Comparison of ENCODE assay signal across 12 cellular contexts in genomic region chr16:67181346-67181745, GRCh38. TPM values are rescaled to one million over a fixed set of nuclear protein-coding genes. Genes with fewer than 3 reads are reported as not detected.
DNase-seq lines count a peak whose midpoint lies in the region; ATAC-seq and TF ChIP-seq lines count a peak whose summit lies in the region.
"Had no signal": no experiment of that assay in that cellular context is flagged by ENCODE, and none has a peak within 500 bp of the region (broad histone marks: within the 10 kb centered on the region; RNA-seq: fewer than 3 reads in every experiment).

No MANE protein-coding gene starts in this region.

- H3K4me3 Mint-ChIP-seq in activated T-cell treated with anti-CD3 and anti-CD28 coated beads, Interleukin-2, amount 50 U/mL, for 4 hours, result no peak overlapping the region

- no peak overlapping the region for H3K4me3 ChIP-seq in AG09309 (ENCODE audit: control insufficient read depth, low read depth, low read length)
- H3K4me3 ChIP-seq in IMR-90 (ENCODE audit: insufficient read depth, low read depth, low read length), result no peak overlapping the region
- H3K4me3 ChIP-seq: thyroid gland had no signal

- peak overlapping the region; percentile 7 for H3K14ac ChIP-seq in IMR-90 (replicated peaks; ENCODE audit: low read depth, low read length)

- peak overlapping the region; percentile 75 for H3K4ac ChIP-seq in IMR-90 (ENCODE audit: low read depth, low read length)

- peaks cover 2% of the 10 kb centered on the region; the same call in 1 of the 2 replicates for H3K36me3 ChIP-seq in IMR-90 (ENCODE audit: control insufficient read depth, insufficient read depth, low read length)
- H3K36me3 ChIP-seq: thyroid gland had no signal

- H4K91ac ChIP-seq in IMR-90 (ENCODE audit: insufficient read depth, low read depth, low read length), result peak overlapping the region; percentile 49

- peaks cover 33% of the 10 kb centered on the region for H4K20me1 ChIP-seq in IMR-90 (ENCODE audit: insufficient read depth, low read length)

- H2BK15ac ChIP-seq in IMR-90 (ENCODE audit: low read depth, low read length), result 0 out of 3 replicates have a peak overlapping the region, but pooled peaks have one; percentile 21

- peaks cover 25 to 42% of the 10 kb centered on the region in 2 experiments for H3K79me1 ChIP-seq in IMR-90 (ENCODE audit: low read depth in 1 of 2, low read length in 2 of 2)

- peak; percentile 52 for DNase-seq in AG09309 (ENCODE audit: low read depth)
- peak; percentile 92 for DNase-seq in IMR-90
- DNase-seq in dedifferentiated amniotic fluid mesenchymal stem cell (ENCODE audit: extremely low spot score), result peak; percentile 72
- DNase-seq in omental fat pad (ENCODE audit: low spot score), result no peak
- DNase-seq in HT-29 (ENCODE audit: low spot score), result no peak
- no peak for DNase-seq in activated T-cell treated with anti-CD3 and anti-CD28 coated beads, Interleukin-2, amount 50 U/mL, for 4 hours
- no peak for DNase-seq in activated CD4-positive, alpha-beta T cell treated with anti-CD3 and anti-CD28 coated beads for 4 hours
- DNase-seq in NCI-H1105 treated with DMSO at 0.1 percent for 48 hours (lab: John Stamatoyannopoulos, UW), result no peak
- DNase-seq: effector CD4-positive, alpha-beta T cell; NCI-H526; nucleus accumbens; thyroid gland had no signal

- peak overlapping the region; percentile 89 for H2AK5ac ChIP-seq in IMR-90 (ENCODE audit: low read depth, low read length)

- H3K27ac ChIP-seq in IMR-90 (ENCODE audit: insufficient read depth, low read length), result peak overlapping the region; percentile 41; the same call in 1 of the 2 replicates
- H3K27ac ChIP-seq: thyroid gland had no signal

- H2AK9ac ChIP-seq in IMR-90 (replicated peaks; ENCODE audit: low read depth, low read length, poor library complexity), result peak overlapping the region; percentile 83

- H3K23ac ChIP-seq in IMR-90 (ENCODE audit: low read depth, low read length), result no peak overlapping the region

- peak overlapping the region; percentile 38; the same call in 1 of the 2 replicates for H2BK120ac ChIP-seq in IMR-90 (ENCODE audit: low read depth, low read length)

- H2BK5ac ChIP-seq in IMR-90 (ENCODE audit: low read depth, low read length, poor library complexity, severe bottlenecking), result peak overlapping the region; percentile 58

- CTCF ChIA-PET in IMR-90 (lab: Yijun Ruan, JAX), result interaction anchor here (0.6 kb wide), 1 partner anchor 366 kb away, joined by 4 read pairs; no protein-coding TSS in a partner anchor

- no peak overlapping the region for H2AFZ ChIP-seq in IMR-90 (replicated peaks; ENCODE audit: low read length, poor library complexity)

- 0% methylated on average over 1 of the region's 2 CpGs; no CpG with 5 or more reads in 1 of the 2 experiments for WGBS in IMR-90 (ENCODE audit: extremely low coverage in 2 of 2, insufficient read length in 1 of 2), 2 experiments

- no TSS peak for BruUV-seq in IMR-90 (replicated peaks; lab: Mats Ljungman, UMichigan)

- TF ChIP-seq RAD21 in IMR-90 (IDR thresholded peaks at IDR 0.05; ENCODE audit: low read length), result no peak

- H2BK20ac ChIP-seq in IMR-90 (ENCODE audit: low read depth, low read length), result 0 out of 2 replicates have a peak overlapping the region, but pooled peaks have one; percentile 8

- peaks cover 5% of the 10 kb centered on the region for H3K27me3 Mint-ChIP-seq in activated T-cell treated with anti-CD3 and anti-CD28 coated beads, Interleukin-2, amount 50 U/mL, for 4 hours (ENCODE audit: low read depth)

- H3K36me3 Mint-ChIP-seq in activated T-cell treated with anti-CD3 and anti-CD28 coated beads, Interleukin-2, amount 50 U/mL, for 4 hours (ENCODE audit: insufficient read depth), result no peaks in the 10 kb centered on the region

- TF ChIP-seq CTCF in AG09309 (IDR thresholded peaks at IDR 0.05; ENCODE audit: control insufficient read depth, insufficient read depth, low read depth, low read length, missing control alignments), result no peak
- no peak for TF ChIP-seq CTCF in IMR-90 (conservative IDR thresholded peaks at IDR 0.05; ENCODE audit: low read depth, low read length)
- no peak for TF ChIP-seq CTCF in omental fat pad (IDR thresholded peaks at IDR 0.05)

- peaks cover 10% of the 10 kb centered on the region for H3K9me1 ChIP-seq in IMR-90 (ENCODE audit: insufficient read depth, low read length)

- peak overlapping the region; percentile 15; the same call in 1 of the 2 replicates for H3K9ac ChIP-seq in IMR-90 (ENCODE audit: low read depth, low read length)

- TF ChIP-seq POLR2A in IMR-90 (IDR thresholded peaks at IDR 0.05; ENCODE audit: low read depth, low read length), result no peak

- H4K8ac ChIP-seq in IMR-90 (ENCODE audit: low read depth in 2 of 2, low read length in 2 of 2), result peak overlapping the region in 1 of 2 experiments; percentile 40; a peak in 1 of 4 replicates

- in situ Hi-C loops in IMR-90 (cut with MboI; ENCODE audit: low sequenced_read_pairs), result no loop called here

- peaks cover 12% of the 10 kb centered on the region for H3K4me1 ChIP-seq in IMR-90 (ENCODE audit: control insufficient read depth, insufficient read depth, low read length)

- no peaks in the 10 kb centered on the region for H3K9me3 ChIP-seq in IMR-90 (ENCODE audit: control insufficient read depth, insufficient read depth, low read length)
- H3K9me3 ChIP-seq: thyroid gland had no signal

- intact Hi-C loops in IMR-90 (cut with micrococcal nuclease), result loop anchor here (10.0 kb wide), 1 partner anchor 167 kb away; no protein-coding TSS in a partner anchor

- ATAC-seq in IMR-90 (ENCODE audit: low read depth) (peak; percentile 7), omental fat pad (ENCODE audit: low FRiP score) (peak; percentile 37)
- no peak for ATAC-seq in activated T-cell treated with anti-CD3 and anti-CD28 coated beads, Interleukin-2, amount 50 U/mL, for 4 hours

- H3K56ac ChIP-seq in IMR-90 (ENCODE audit: extremely low read depth, insufficient read depth, low read length), result no peak overlapping the region

- dilution Hi-C loops in IMR-90 (cut with HindIII; ENCODE audit: low sequenced_read_pairs, unreplicated experiment), result no loop called here

- POLR2A ChIA-PET in IMR-90 (lab: Charles Lee; ENCODE audit: unreplicated experiment), result no interaction called here

- H3K4me1 Mint-ChIP-seq in activated T-cell treated with anti-CD3 and anti-CD28 coated beads, Interleukin-2, amount 50 U/mL, for 4 hours (ENCODE audit: low read depth), result peaks cover 19% of the 10 kb centered on the region

- H3K4me2 ChIP-seq in IMR-90 (ENCODE audit: low read depth, low read length), result peak overlapping the region; percentile 26

- H3K9me3 Mint-ChIP-seq in activated T-cell treated with anti-CD3 and anti-CD28 coated beads, Interleukin-2, amount 50 U/mL, for 4 hours, result no peaks in the 10 kb centered on the region

- no peaks in the 10 kb centered on the region for H3K27me3 ChIP-seq in IMR-90 (ENCODE audit: control insufficient read depth, insufficient read depth, low read length)
- H3K27me3 ChIP-seq: thyroid gland had no signal

- no peak overlapping the region for H4K5ac ChIP-seq in IMR-90 (ENCODE audit: low read depth, low read length)

- peak overlapping the region; percentile 23; the same call in 1 of the 2 replicates for H3K18ac ChIP-seq in IMR-90 (ENCODE audit: low read depth, low read length)

TF ChIP-seq in IMR-90, 13 proteins besides CTCF, POLR2A, EP300 and RAD21 (continues in another document):
- TF ChIP-seq MXI1 (IDR thresholded peaks at IDR 0.05; ENCODE audit: borderline replicate concordance, low read depth, low read length) (peak; percentile 24; the same call in 1 of the 2 replicates), BHLHE40 (IDR thresholded peaks at IDR 0.05; ENCODE audit: low read depth, low read length) (no peak), NFE2L2 (IDR thresholded peaks at IDR 0.05; ENCODE audit: low read depth, low read length) (no peak)

RNA-seq across cellular contexts. Expression of gene MATCAP1, which starts 2.4 kb away (rescaled TPM):
- total RNA-seq in IMR-90 (2012; rRNA removed) (7.5 and 8.2 TPM in 2 replicates), omental fat pad (10 to 100 TPM; 12.6 to 53.4 (median 17.2) TPM)
- 43.9 and 47.3 TPM in 2 replicates for polyA plus RNA-seq in IMR-90 (2012; rRNA removed)
- 15.4 and 29.8 TPM in 2 replicates for polyA plus RNA-seq in IMR-90 (2012; cell fraction: cytosol; rRNA removed)
- 309 and 661 TPM in 2 replicates for polyA plus RNA-seq in IMR-90 (2012; cell fraction: nucleus; rRNA removed; ENCODE audit: low replicate concordance)
- 41.4 and 41.7 TPM in 2 replicates for total RNA-seq in HT-29 (2014; rRNA removed; shearing (Covaris generic))
- 10 to 100 TPM; 10.1 to 15.5 (median 14.7) TPM for total RNA-seq in activated T-cell treated with anti-CD3 and anti-CD28 coated beads, Interleukin-2, amount 50 U/mL, for 4 hours

RNA-seq across cellular contexts. Expression of gene EXOC3L1, which starts 8.6 kb away (rescaled TPM):
- total RNA-seq in IMR-90 (2012; rRNA removed) (not detected in 2 replicates), omental fat pad (10 to 100 TPM in 1 of 4 donors, 1 to 10 TPM in 3; 2.3 to 28.8 (median 3.4) TPM)
- polyA plus RNA-seq in IMR-90 (2012; rRNA removed), result 0.09 TPM in 1 of 2 replicates, not detected in the other
- polyA plus RNA-seq in IMR-90 (2012; cell fraction: cytosol; rRNA removed), result 0.09 and 0.17 TPM in 2 replicates
- polyA plus RNA-seq in IMR-90 (2012; cell fraction: nucleus; rRNA removed; ENCODE audit: low replicate concordance), result 0.36 and 1.0 TPM in 2 replicates
- 0.29 and 0.74 TPM in 2 replicates for total RNA-seq in HT-29 (2014; rRNA removed; shearing (Covaris generic))
- total RNA-seq in activated T-cell treated with anti-CD3 and anti-CD28 coated beads, Interleukin-2, amount 50 U/mL, for 4 hours, result not detected

RNA-seq across cellular contexts. Expression of gene E2F4, which starts 10.6 kb away (rescaled TPM):
- total RNA-seq in IMR-90 (2012; rRNA removed) (57.5 and 63.4 TPM in 2 replicates), omental fat pad (100 to 1,000 TPM in 2 of 4 donors, 10 to 100 TPM in 2; 84.9 to 156 (median 107) TPM)
- polyA plus RNA-seq in IMR-90 (2012; rRNA removed), result 103 and 106 TPM in 2 replicates
- 82.1 and 82.4 TPM in 2 replicates for polyA plus RNA-seq in IMR-90 (2012; cell fraction: cytosol; rRNA removed)
- polyA plus RNA-seq in IMR-90 (2012; cell fraction: nucleus; rRNA removed; ENCODE audit: low replicate concordance), result 415 and 587 TPM in 2 replicates
- 156 and 171 TPM in 2 replicates for total RNA-seq in HT-29 (2014; rRNA removed; shearing (Covaris generic))
- 100 to 1,000 TPM; 195 to 201 (median 198) TPM for total RNA-seq in activated T-cell treated with anti-CD3 and anti-CD28 coated beads, Interleukin-2, amount 50 U/mL, for 4 hours

RNA-seq across cellular contexts. Expression of gene NOL3, which starts 11.0 kb away (rescaled TPM):
- total RNA-seq in IMR-90 (2012; rRNA removed) (5.0 and 6.1 TPM in 2 replicates), omental fat pad (10 to 100 TPM; 17.1 to 60.4 (median 41.3) TPM)
- polyA plus RNA-seq in IMR-90 (2012; rRNA removed), result 16.9 and 17.2 TPM in 2 replicates
- 17.3 and 24.9 TPM in 2 replicates for polyA plus RNA-seq in IMR-90 (2012; cell fraction: cytosol; rRNA removed)
- polyA plus RNA-seq in IMR-90 (2012; cell fraction: nucleus; rRNA removed; ENCODE audit: low replicate concordance), result 60.1 and 82.3 TPM in 2 replicates
- 95.1 and 97.0 TPM in 2 replicates for total RNA-seq in HT-29 (2014; rRNA removed; shearing (Covaris generic))
- total RNA-seq in activated T-cell treated with anti-CD3 and anti-CD28 coated beads, Interleukin-2, amount 50 U/mL, for 4 hours, result 1 to 10 TPM in 2 of 3 donors, under 1 TPM in 1; 0.99 to 3.7 (median 1.4) TPM

RNA-seq across cellular contexts. Expression of gene HSF4, which starts 16.8 kb away (rescaled TPM):
- total RNA-seq in IMR-90 (2012; rRNA removed) (0.54 and 0.83 TPM in 2 replicates), omental fat pad (10 to 100 TPM; 21.2 to 77.2 (median 35.8) TPM)
- 6.7 and 7.5 TPM in 2 replicates for polyA plus RNA-seq in IMR-90 (2012; rRNA removed)
- 0.50 and 2.0 TPM in 2 replicates for polyA plus RNA-seq in IMR-90 (2012; cell fraction: cytosol; rRNA removed)
- polyA plus RNA-seq in IMR-90 (2012; cell fraction: nucleus; rRNA removed; ENCODE audit: low replicate concordance), result 125 and 166 TPM in 2 replicates
- 42.1 and 44.2 TPM in 2 replicates for total RNA-seq in HT-29 (2014; rRNA removed; shearing (Covaris generic))
- 1 to 10 TPM; 2.8 to 6.1 (median 4.0) TPM for total RNA-seq in activated T-cell treated with anti-CD3 and anti-CD28 coated beads, Interleukin-2, amount 50 U/mL, for 4 hours

Comparison
In these comparisons a context has a peak if more than half of its experiments do, and no peak if none do; other contexts are left out.
1. DNase-seq: peak in AG09309 (single experiment), IMR-90 (single experiment) and dedifferentiated amniotic fluid mesenchymal stem cell (single experiment); none in omental fat pad (single experiment), HT-29 (single experiment), activated T-cell treated with anti-CD3 and anti-CD28 coated beads, Interleukin-2, amount 50 U/mL, for 4 hours (single experiment), activated CD4-positive, alpha-beta T cell treated with anti-CD3 and anti-CD28 coated beads for 4 hours (0 of 2) and NCI-H1105 treated with DMSO at 0.1 percent for 48 hours (single experiment).
2. ATAC-seq: peak in IMR-90 (single experiment) and omental fat pad (single experiment); none in activated T-cell treated with anti-CD3 and anti-CD28 coated beads, Interleukin-2, amount 50 U/mL, for 4 hours (0 of 2).